In genomic region chr14:20614038-20614840, GRCh38 we compare ENCODE assay signal across 1 cellular context.
TF ChIP-seq lines count a peak whose summit lies in the region.

No MANE protein-coding gene starts in this region.

TF ChIP-seq in HepG2, 621 proteins besides CTCF, POLR2A, EP300 and RAD21:
- peak; percentile 36; the same call in 1 of the 2 replicates for TF ChIP-seq ZKSCAN5 (CRISPR knock-in tag; IDR thresholded peaks at IDR 0.05)
- peak; percentile 78 for TF ChIP-seq ASH2L (IDR thresholded peaks at IDR 0.05; ENCODE audit: insufficient read length, low read depth, low read length)
- TF ChIP-seq ZNF710 (CRISPR knock-in tag; IDR thresholded peaks at IDR 0.05; ENCODE audit: borderline replicate concordance) = 0 out of 2 replicates have a peak, but pooled peaks have one; percentile 3
- TF ChIP-seq RBFOX2 (IDR thresholded peaks at IDR 0.05; ENCODE audit: low read depth, low read length) = no peak
- 0 out of 2 replicates have a peak, but pooled peaks have one; percentile 8 for TF ChIP-seq ZNF616 (CRISPR knock-in tag; IDR thresholded peaks at IDR 0.05; ENCODE audit: low read depth)
- TF ChIP-seq ZNF777 (CRISPR knock-in tag; IDR thresholded peaks at IDR 0.05) = peak; percentile 17; the same call in 1 of the 2 replicates
- TF ChIP-seq GPN1 (CRISPR knock-in tag; IDR thresholded peaks at IDR 0.05; ENCODE audit: borderline replicate concordance) = no peak
- TF ChIP-seq E2F5 (CRISPR knock-in tag; conservative IDR thresholded peaks at IDR 0.05) = 0 out of 2 replicates have a peak, but pooled peaks have one; percentile 1
- TF ChIP-seq YEATS4 (CRISPR knock-in tag; IDR thresholded peaks at IDR 0.05; ENCODE audit: borderline replicate concordance) = no peak; the same call in 1 of the 2 replicates
- peak; percentile 69 for TF ChIP-seq ZNF740 (CRISPR knock-in tag; IDR thresholded peaks at IDR 0.05)
- 0 out of 2 replicates have a peak, but pooled peaks have one; percentile 7 for TF ChIP-seq SIN3B (IDR thresholded peaks at IDR 0.05; ENCODE audit: low read length)
- 0 out of 2 replicates have a peak, but pooled peaks have one; percentile 7 for TF ChIP-seq ZBTB37 (CRISPR knock-in tag; IDR thresholded peaks at IDR 0.05)
- TF ChIP-seq ZNF652 (CRISPR knock-in tag; IDR thresholded peaks at IDR 0.05; ENCODE audit: borderline replicate concordance, low read depth) = peak; percentile 79
- TF ChIP-seq ZSCAN22 (CRISPR knock-in tag; IDR thresholded peaks at IDR 0.05) = 0 out of 2 replicates have a peak, but pooled peaks have one; percentile 6
- peak; percentile 63; the same call in 1 of the 2 replicates for TF ChIP-seq PITX1 (CRISPR knock-in tag; IDR thresholded peaks at IDR 0.05)
- TF ChIP-seq ZNF768 (CRISPR knock-in tag; IDR thresholded peaks at IDR 0.05) = no peak
- TF ChIP-seq SMAD1 (CRISPR knock-in tag; IDR thresholded peaks at IDR 0.05; ENCODE audit: borderline replicate concordance, low read depth) = no peak
- no peak for TF ChIP-seq FOSL2 (CRISPR knock-in tag; IDR thresholded peaks at IDR 0.05)
- no peak for TF ChIP-seq U2AF1 (optimal IDR thresholded peaks at IDR 0.05; ENCODE audit: low read depth, low read length)
- TF ChIP-seq GABPA (IDR thresholded peaks at IDR 0.05; ENCODE audit: low read depth, low read length) = no peak
- peak; percentile 36 for TF ChIP-seq GABPA (CRISPR knock-in tag; IDR thresholded peaks at IDR 0.05; ENCODE audit: low read depth)
- TF ChIP-seq KLF9 (CRISPR knock-in tag; IDR thresholded peaks at IDR 0.05; ENCODE audit: low read depth) = no peak
- TF ChIP-seq HMG20B (CRISPR knock-in tag; conservative IDR thresholded peaks at IDR 0.05) = 0 out of 2 replicates have a peak, but pooled peaks have one; percentile 20
- 0 out of 2 replicates have a peak, but pooled peaks have one; percentile 11 for TF ChIP-seq PRDM10 (CRISPR knock-in tag; IDR thresholded peaks at IDR 0.05; ENCODE audit: low read depth)
- TF ChIP-seq RARG (CRISPR knock-in tag; IDR thresholded peaks at IDR 0.05; ENCODE audit: low read depth) = 0 out of 2 replicates have a peak, but pooled peaks have one; percentile 0
- TF ChIP-seq ZNF3 (CRISPR knock-in tag; IDR thresholded peaks at IDR 0.05) = 0 out of 2 replicates have a peak, but pooled peaks have one; percentile 10
- TF ChIP-seq IRF2 (CRISPR knock-in tag; IDR thresholded peaks at IDR 0.05) = peak; percentile 13; the same call in 1 of the 2 replicates
- TF ChIP-seq ZNF225 (CRISPR knock-in tag; IDR thresholded peaks at IDR 0.05) = no peak
- 0 out of 2 replicates have a peak, but pooled peaks have one; percentile 8 for TF ChIP-seq ZNF549 (CRISPR knock-in tag; IDR thresholded peaks at IDR 0.05)
- TF ChIP-seq SMARCC2 (IDR thresholded peaks at IDR 0.05) = no peak
- TF ChIP-seq MTERF4 (CRISPR knock-in tag; IDR thresholded peaks at IDR 0.05) = peak; percentile 4; the same call in 1 of the 2 replicates
- TF ChIP-seq ZFY (CRISPR knock-in tag; IDR thresholded peaks at IDR 0.05) = 0 out of 2 replicates have a peak, but pooled peaks have one; percentile 10
- TF ChIP-seq ZNF598 (CRISPR knock-in tag; IDR thresholded peaks at IDR 0.05; ENCODE audit: borderline replicate concordance) = 0 out of 2 replicates have a peak, but pooled peaks have one; percentile 3
- 0 out of 2 replicates have a peak, but pooled peaks have one; percentile 12 for TF ChIP-seq ZNF567 (CRISPR knock-in tag; IDR thresholded peaks at IDR 0.05; ENCODE audit: borderline replicate concordance)
- peak; percentile 8; the same call in 1 of the 2 replicates for TF ChIP-seq HOXA7 (CRISPR knock-in tag; IDR thresholded peaks at IDR 0.05)
- no peak for TF ChIP-seq ATF7 (IDR thresholded peaks at IDR 0.05)
- TF ChIP-seq ATF7 (CRISPR knock-in tag; IDR thresholded peaks at IDR 0.05) = no peak
- peak; percentile 78 for TF ChIP-seq PATZ1 (CRISPR knock-in tag; IDR thresholded peaks at IDR 0.05)
- no peak for TF ChIP-seq MLX (CRISPR knock-in tag; IDR thresholded peaks at IDR 0.05)
- TF ChIP-seq GMEB2 (CRISPR knock-in tag; IDR thresholded peaks at IDR 0.05; ENCODE audit: low read depth) = no peak
- 0 out of 2 replicates have a peak, but pooled peaks have one; percentile 55 for TF ChIP-seq NPAS2 (CRISPR knock-in tag; IDR thresholded peaks at IDR 0.05; ENCODE audit: borderline replicate concordance)
- peak; percentile 14; the same call in 1 of the 2 replicates for TF ChIP-seq ZBTB14 (CRISPR knock-in tag; IDR thresholded peaks at IDR 0.05)
- no peak for TF ChIP-seq RNF2 (conservative IDR thresholded peaks at IDR 0.05; ENCODE audit: low read depth)
- TF ChIP-seq KLF13 (CRISPR knock-in tag; IDR thresholded peaks at IDR 0.05) = no peak
- TF ChIP-seq ZBTB25 (CRISPR knock-in tag; IDR thresholded peaks at IDR 0.05) = 0 out of 2 replicates have a peak, but pooled peaks have one; percentile 9
- TF ChIP-seq ZNF251 (CRISPR knock-in tag; IDR thresholded peaks at IDR 0.05) = 0 out of 2 replicates have a peak, but pooled peaks have one; percentile 71
